Comparison of ENCODE assay signal across 26 cellular contexts in genomic region chr2:58204195-58204959, GRCh38.
A peak's percentile ranks its signal among the peaks of the same experiment; 100 is the strongest.
DNase-seq lines count a peak whose midpoint lies in the region; ATAC-seq and TF ChIP-seq lines count a peak whose summit lies in the region.
"Had no signal": no experiment of that assay in that cellular context is flagged by ENCODE, and none has a peak within 500 bp of the region (broad histone marks: within the 10 kb centered on the region; RNA-seq: fewer than 3 reads in every experiment).

No MANE protein-coding gene starts in this region.

- H3K9me3 ChIP-seq in HEK293 (ENCODE audit: control insufficient read depth, insufficient read depth, low read depth, low read length) (no peaks in the 10 kb centered on the region), RWPE2 (ENCODE audit: severe bottlenecking) (no peaks in the 10 kb centered on the region)
- H3K9me3 ChIP-seq: prostate gland, SJCRH30, tibial artery had no signal

- H3K27ac ChIP-seq in HEK293 (ENCODE audit: extremely low read depth, low read depth, low read length) (no peak overlapping the region), RWPE2 (ENCODE audit: poor library complexity, severe bottlenecking) (peak overlapping the region; percentile 30)
- H3K27ac ChIP-seq: prostate gland, SJCRH30, skin epidermis, tibial artery had no signal

- peaks cover 17% of the 10 kb centered on the region for H3K4me1 ChIP-seq in HEK293 (ENCODE audit: control insufficient read depth, insufficient read depth, low read length)
- H3K4me1 ChIP-seq in RWPE2 (ENCODE audit: insufficient read depth, poor library complexity, severe bottlenecking): peaks cover 12% of the 10 kb centered on the region
- H3K4me1 ChIP-seq: prostate gland, SJCRH30, tibial artery had no signal

- H3K36me3 ChIP-seq in HEK293 (ENCODE audit: control insufficient read depth in 2 of 2, insufficient read depth in 1 of 2, low read length in 2 of 2) (peaks cover 4 to 33% of the 10 kb centered on the region in 2 experiments; a peak in 2 of 3 replicates), RWPE2 (ENCODE audit: low read depth) (peaks cover 39% of the 10 kb centered on the region)
- H3K36me3 ChIP-seq: prostate gland, tibial artery had no signal

- H3K27me3 ChIP-seq in RWPE2 (ENCODE audit: insufficient read depth, poor library complexity, severe bottlenecking): no peaks in the 10 kb centered on the region
- H3K27me3 ChIP-seq: SJCRH30, tibial artery had no signal

- POLR2A ChIA-PET in HEK293 (lab: Yijun Ruan, JAX): no interaction called here

- no peak for DNase-seq in RWPE2 (ENCODE audit: low spot score)
- peak; percentile 16 for DNase-seq in epithelial cell of esophagus (ENCODE audit: low read depth)
- peak; percentile 9 for DNase-seq in skeletal muscle cell (ENCODE audit: low read depth)
- no peak for DNase-seq in LoVo (ENCODE audit: low spot score)
- no peak for DNase-seq in NOMO-1 treated with dmso at 0.1 percent for 144 hours (lab: John Stamatoyannopoulos, UW; ENCODE audit: unreplicated experiment)
- no peak for DNase-seq in D341Med (ENCODE audit: low spot score)
- DNase-seq: activated B cell treated with CpG ODN at 0.5 μM for 24 hours; activated CD8-positive, alpha-beta T cell treated with anti-CD3 and anti-CD28 coated beads for 36 hours; activated naive CD4-positive, alpha-beta T cell treated with anti-CD3 and anti-CD28 coated beads for 36 hours; activated T-cell treated with anti-CD3 and anti-CD28 coated beads, Interleukin-2, amount 50 U/mL, for 1 hour; aorta; CD8-positive, alpha-beta T cell; cerebellar nuclear complex; DMS79; effector memory CD8-positive, alpha-beta T cell; glutamatergic neuron; H9; left cardiac atrium; NCI-H1694 treated with DMSO at 0.1 percent for 48 hours; NCI-H82; OCI-M1; SJCRH30; tibial artery had no signal

- ATAC-seq in RWPE2 (ENCODE audit: low read depth): peak; percentile 93
- ATAC-seq: activated CD8-positive, alpha-beta T cell treated with anti-CD3 and anti-CD28 coated beads for 36 hours; CD8-positive, alpha-beta T cell; effector memory CD8-positive, alpha-beta T cell; left cardiac atrium had no signal

- H3K4me3 ChIP-seq in HEK293 (ENCODE audit: low read depth, low read length): no peak overlapping the region
- no peak overlapping the region for H3K4me3 ChIP-seq in RWPE2 (ENCODE audit: severe bottlenecking)
- no peak overlapping the region for H3K4me3 ChIP-seq in epithelial cell of esophagus (ENCODE audit: low read length)
- H3K4me3 ChIP-seq in skeletal muscle cell (ENCODE audit: low read depth, low read length): no peak overlapping the region
- H3K4me3 ChIP-seq: prostate gland, SJCRH30, skin epidermis, tibial artery had no signal

- TF ChIP-seq CTCF in HEK293 (tag by site-specific recombination; IDR thresholded peaks at IDR 0.05): no peak
- TF ChIP-seq CTCF in RWPE2 (IDR thresholded peaks at IDR 0.05; ENCODE audit: poor library complexity, severe bottlenecking): no peak
- TF ChIP-seq CTCF in epithelial cell of esophagus (IDR thresholded peaks at IDR 0.05; ENCODE audit: insufficient read depth, low read depth, low read length, missing control alignments): no peak

- CTCF ChIA-PET in HEK293 (lab: Yijun Ruan, JAX): no interaction called here

TF ChIP-seq in HEK293, 187 proteins besides CTCF, POLR2A, EP300 and RAD21:
- TF ChIP-seq ZNF548 (tag by site-specific recombination; IDR thresholded peaks at IDR 0.05) (no peak), FEZF1 (tag by site-specific recombination; IDR thresholded peaks at IDR 0.05) (0 out of 2 replicates have a peak, but pooled peaks have one; percentile 29), ZNF704 (tag by site-specific recombination; IDR thresholded peaks at IDR 0.05) (no peak)

Comparison
In these comparisons a context has a peak if more than half of its experiments do, and no peak if none do; other contexts are left out.
1. DNase-seq: peak in epithelial cell of esophagus (single experiment) and skeletal muscle cell (single experiment); none in RWPE2 (single experiment), LoVo (single experiment), NOMO-1 treated with dmso at 0.1 percent for 144 hours (single experiment) and D341Med (single experiment).